8 cellular contexts compared by ENCODE assay signal in the genomic region with DNA sequence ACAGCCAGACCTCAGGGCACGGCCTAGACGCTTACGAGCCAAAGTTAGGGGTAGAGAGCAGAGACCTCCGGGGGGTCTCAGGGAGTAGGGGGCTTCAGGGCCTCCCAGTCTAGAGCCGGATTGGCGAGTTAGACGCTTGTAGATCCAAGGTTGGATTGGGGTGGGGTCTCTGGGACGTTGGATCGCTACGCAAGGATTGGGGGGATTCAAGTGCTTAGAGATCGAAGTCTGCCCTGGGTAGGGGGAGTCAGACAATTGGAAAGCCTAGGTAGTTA. TPM values are rescaled to one million over a fixed set of nuclear protein-coding genes. Genes with fewer than 3 reads are reported as not detected.
A peak's percentile ranks its signal among the peaks of the same experiment; 100 is the strongest.
DNase-seq lines count a peak whose midpoint lies in the region; ATAC-seq and TF ChIP-seq lines count a peak whose summit lies in the region.

No MANE protein-coding gene starts in this region.

- no peaks in the 10 kb centered on the region for H3K27me3 ChIP-seq in muscle layer of colon (ENCODE audit: control insufficient read depth in 1 of 2, insufficient read depth in 2 of 2, low read length in 2 of 2)

- H3K4me1 ChIP-seq in muscle layer of colon (ENCODE audit: insufficient read depth, low read length) = peaks cover 49% of the 10 kb centered on the region

- no peak for TF ChIP-seq CTCF in Calu3 (IDR thresholded peaks at IDR 0.05; ENCODE audit: unreplicated experiment)

- peak overlapping the region; percentile 87 to 100 for H3K4me3 ChIP-seq in muscle layer of colon (ENCODE audit: low read depth in 1 of 2, low read length in 2 of 2)

- H3K27ac ChIP-seq in cingulate gyrus (ENCODE audit: low read depth, low read length) (peak overlapping the region; percentile 90), muscle layer of colon (ENCODE audit: low read depth, low read length) (peak overlapping the region; percentile 95)

- peak overlapping the region; percentile 97 for H3K4me3 Mint-ChIP-seq in Calu3 (ENCODE audit: low read depth, unreplicated experiment)

- no peak for ATAC-seq in HG03460 (IDR thresholded peaks at IDR 0.05; ENCODE audit: unreplicated experiment)

- peaks cover 6% of the 10 kb centered on the region for H3K36me3 ChIP-seq in muscle layer of colon (ENCODE audit: insufficient read depth, low read length)

- CTCF ChIA-PET in Calu3 (lab: Charles Lee) = interaction anchor here (0.6 to 1.8 kb wide), 14 partner anchors 8 to 414 kb away, joined by 3 to 12 read pairs (median 4); a partner anchor contains a TSS

- H3K27me3 Mint-ChIP-seq in Calu3 (ENCODE audit: unreplicated experiment) = no peaks in the 10 kb centered on the region

- H3K4me1 Mint-ChIP-seq in Calu3 (ENCODE audit: low read depth, unreplicated experiment) = peaks cover 19% of the 10 kb centered on the region

- no peaks in the 10 kb centered on the region for H3K9me3 Mint-ChIP-seq in Calu3 (ENCODE audit: low read depth, unreplicated experiment)

- peaks cover 35% of the 10 kb centered on the region for H3K36me3 Mint-ChIP-seq in Calu3 (ENCODE audit: insufficient read depth, unreplicated experiment)

- DNase-seq in Calu3 (no peak), NCI-H1930 (lab: John Stamatoyannopoulos, UW) (peak; percentile 74 to 81), KG1 (lab: John Stamatoyannopoulos, UW) (no peak), CD1c-positive myeloid dendritic cell (ENCODE audit: extremely low spot score) (no peak), HuH-7 (ENCODE audit: low spot score) (no peak)

- peak overlapping the region; percentile 94 for H3K9ac ChIP-seq in muscle layer of colon (ENCODE audit: low read length)

- H3K9me3 ChIP-seq in muscle layer of colon (ENCODE audit: low read length) = no peaks in the 10 kb centered on the region

- no TSS peak for BruUV-seq in Calu3 (replicated peaks; lab: Mats Ljungman, UMichigan)

- H3K27ac Mint-ChIP-seq in Calu3 (ENCODE audit: unreplicated experiment) = peak overlapping the region; percentile 83

- intact Hi-C loops in Calu3 (cut with micrococcal nuclease; ENCODE audit: unreplicated experiment) = loop anchor here (5.0 kb wide), 1 partner anchor 414 kb away; no protein-coding TSS in a partner anchor

RNA-seq across cellular contexts. Expression of a gene that starts 0.4 kb away (rescaled TPM):
- 86.0 and 99.7 TPM in 2 replicates for total RNA-seq in Calu3 (2022)

RNA-seq across cellular contexts. Expression of a gene that starts 41.1 kb away (rescaled TPM):
- total RNA-seq in Calu3 (2022) = 18.1 and 21.4 TPM in 2 replicates

Comparison
In these comparisons a context has a peak if more than half of its experiments do, and no peak if none do; other contexts are left out.
1. DNase-seq: peak in NCI-H1930 (2 of 2); none in Calu3 (single experiment), KG1 (single experiment), CD1c-positive myeloid dendritic cell (single experiment) and HuH-7 (single experiment).